ENCODE assay signal across 17 cellular contexts in the genomic region with DNA sequence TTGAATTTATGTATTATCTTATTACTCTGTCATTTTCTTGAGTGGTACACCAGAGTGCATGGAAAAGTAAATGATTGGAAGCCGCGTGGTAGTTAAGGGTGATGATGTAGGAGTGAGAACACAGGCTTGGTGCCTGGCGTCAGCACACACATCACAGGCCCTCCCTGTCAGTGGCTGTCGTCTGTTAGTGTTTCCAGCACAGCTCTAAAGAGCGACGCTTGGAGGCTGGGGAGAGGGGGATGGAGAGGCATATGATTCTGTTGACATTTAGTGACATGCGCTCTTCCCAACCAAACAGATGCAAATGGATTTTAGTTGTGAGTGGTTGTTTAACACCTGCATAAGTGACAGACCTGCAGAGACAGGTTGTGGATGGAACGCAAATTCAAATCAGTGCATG.
DNase-seq lines count a peak whose midpoint lies in the region; TF ChIP-seq lines count a peak whose summit lies in the region.
"Had no signal": no experiment of that assay in that cellular context is flagged by ENCODE, and none has a peak within 500 bp of the region (broad histone marks: within the 10 kb centered on the region; RNA-seq: fewer than 3 reads in every experiment).

No MANE protein-coding gene starts in this region.

- H3K9me3 Mint-ChIP-seq in mesothelial cell of epicardium: peaks cover 3% of the 10 kb centered on the region
- H3K9me3 Mint-ChIP-seq: T-cell had no signal

- peaks cover 5% of the 10 kb centered on the region for H3K36me3 Mint-ChIP-seq in mesothelial cell of epicardium

- WGBS in suprapubic skin: 89% methylated on average over 8 of the region's 8 CpGs

- H3K27ac ChIP-seq in suprapubic skin: no peak overlapping the region
- H3K27ac ChIP-seq: BLaER1 treated with 17β-estradiol and CSF1 and Interleukin-3, amounts not matched to agents 10 nM and 100 nM; KMS-11 had no signal

- DNase-seq in NCI-H2081 (lab: John Stamatoyannopoulos, UW) (peak; percentile 7 to 52), NCI-H2081 treated with DMSO at 0.1 percent for 48 hours (lab: John Stamatoyannopoulos, UW) (no peak), NCI-H1092 (lab: John Stamatoyannopoulos, UW) (peak; percentile 30), SHP77 treated with DMSO at 0.1 percent for 48 hours (lab: John Stamatoyannopoulos, UW) (peak; percentile 60), islet precursor cell (peak; percentile 56), mesothelial cell of epicardium (ENCODE audit: low spot score in 2 of 2, unreplicated experiment in 2 of 2) (no peak), cerebellar nuclear complex (lab: John Stamatoyannopoulos, UW) (no peak), suprapubic skin (ENCODE audit: low spot score in 2 of 2) (no peak)
- DNase-seq: DMS 273 treated with DMSO at 0.1 percent for 48 hours, EL, NCI-H1436, NCI-H2107, NCI-H524 treated with DMSO at 0.1 percent for 48 hours, T-cell had no signal

- H3K27ac Mint-ChIP-seq in mesothelial cell of epicardium: no peak overlapping the region
- H3K27ac Mint-ChIP-seq: T-cell had no signal

- no peaks in the 10 kb centered on the region for H3K27me3 ChIP-seq in suprapubic skin
- H3K27me3 ChIP-seq: BLaER1 treated with 17β-estradiol and CSF1 and Interleukin-3, amounts not matched to agents 10 nM and 100 nM had no signal

- no peaks in the 10 kb centered on the region for H3K9me3 ChIP-seq in suprapubic skin
- H3K9me3 ChIP-seq: BLaER1 treated with 17β-estradiol and CSF1 and Interleukin-3, amounts not matched to agents 10 nM and 100 nM; HAP-1 had no signal

- TF ChIP-seq CTCF in mesothelial cell of epicardium (IDR thresholded peaks at IDR 0.05; ENCODE audit: unreplicated experiment) (no peak), suprapubic skin (IDR thresholded peaks at IDR 0.05) (no peak)

- peaks cover 18% of the 10 kb centered on the region for H3K4me1 Mint-ChIP-seq in mesothelial cell of epicardium
- H3K4me1 Mint-ChIP-seq: T-cell had no signal

- no peak for TF ChIP-seq POLR2A in suprapubic skin (IDR thresholded peaks at IDR 0.05)

- H3K4me3 Mint-ChIP-seq in mesothelial cell of epicardium: no peak overlapping the region
- H3K4me3 Mint-ChIP-seq: T-cell had no signal

- H3K4me3 ChIP-seq in suprapubic skin: no peak overlapping the region
- H3K4me3 ChIP-seq: BLaER1 treated with 17β-estradiol and CSF1 and Interleukin-3, amounts not matched to agents 10 nM and 100 nM; HAP-1 had no signal

- peaks cover 46% of the 10 kb centered on the region for H3K27me3 Mint-ChIP-seq in mesothelial cell of epicardium (ENCODE audit: low read depth)
- H3K27me3 Mint-ChIP-seq: T-cell had no signal

- H3K36me3 ChIP-seq in suprapubic skin: no peaks in the 10 kb centered on the region
- H3K36me3 ChIP-seq: BLaER1 treated with 17β-estradiol and CSF1 and Interleukin-3, amounts not matched to agents 10 nM and 100 nM; HAP-1 had no signal

- no peaks in the 10 kb centered on the region for H3K4me1 ChIP-seq in suprapubic skin
- H3K4me1 ChIP-seq: BLaER1 treated with 17β-estradiol and CSF1 and Interleukin-3, amounts not matched to agents 10 nM and 100 nM; HAP-1 had no signal

- TF ChIP-seq EP300 in suprapubic skin (IDR thresholded peaks at IDR 0.05): no peak

Comparison
In these comparisons a context has a peak if more than half of its experiments do, and no peak if none do; other contexts are left out.
1. DNase-seq: peak in NCI-H2081 (2 of 2), NCI-H1092 (single experiment), SHP77 treated with DMSO at 0.1 percent for 48 hours (single experiment) and islet precursor cell (single experiment); none in NCI-H2081 treated with DMSO at 0.1 percent for 48 hours (single experiment), mesothelial cell of epicardium (0 of 2), cerebellar nuclear complex (0 of 2) and suprapubic skin (0 of 2).